19 cellular contexts compared by ENCODE assay signal in the genomic region with DNA sequence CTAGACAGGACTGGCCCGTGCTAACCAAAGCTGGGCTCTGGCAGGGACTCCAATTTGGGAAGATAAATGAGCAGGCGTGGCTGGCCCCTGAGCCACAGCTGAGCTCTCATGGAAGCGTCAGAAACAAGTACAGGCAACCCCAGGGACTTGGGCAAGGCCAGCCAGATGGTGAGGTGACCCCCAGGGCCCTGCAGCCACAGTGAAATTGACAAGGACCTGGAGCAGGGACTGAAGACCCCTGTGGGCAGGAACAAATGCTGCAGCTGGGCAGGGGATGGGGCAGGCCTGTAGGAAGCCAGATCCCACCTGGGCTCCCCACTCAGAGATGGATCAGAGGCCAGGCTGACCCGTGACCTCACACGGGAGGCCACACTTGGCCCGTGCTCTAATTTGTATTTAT. TPM values are rescaled to one million over a fixed set of nuclear protein-coding genes. Genes with fewer than 3 reads are reported as not detected.
DNase-seq lines count a peak whose midpoint lies in the region; ATAC-seq and TF ChIP-seq lines count a peak whose summit lies in the region.
"Had no signal": no experiment of that assay in that cellular context is flagged by ENCODE, and none has a peak within 500 bp of the region (broad histone marks: within the 10 kb centered on the region; RNA-seq: fewer than 3 reads in every experiment).

No MANE protein-coding gene starts in this region.

- no peaks in the 10 kb centered on the region for H3K4me1 ChIP-seq in GM23338 (ENCODE audit: insufficient read depth)
- H3K4me1 ChIP-seq in neural progenitor cell = peaks cover 8% of the 10 kb centered on the region
- no peaks in the 10 kb centered on the region for H3K4me1 ChIP-seq in GM23248 (ENCODE audit: insufficient read depth)

- no peak for DNase-seq in GM23338 (ENCODE audit: low spot score)
- peak; percentile 83 for DNase-seq in NCI-H69 (lab: John Stamatoyannopoulos, UW)
- DNase-seq in glutamatergic neuron = peak; percentile 57
- peak; percentile 34 for DNase-seq in neural progenitor cell (ENCODE audit: low spot score)
- no peak for DNase-seq in GM23248
- no peak for DNase-seq in SHP77 treated with DMSO at 0.1 percent for 48 hours (lab: John Stamatoyannopoulos, UW)
- DNase-seq: AML-193; CD4-positive, alpha-beta T cell; DMS53; NCI-H1048; NCI-H1417; NCI-H1694; NCI-H2029 treated with DMSO at 0.1 percent for 48 hours; NCI-H2227 treated with DMSO at 0.1 percent for 48 hours; SK-N-SH; SW 1271 had no signal

- H4K20me1 ChIP-seq in GM23338 (replicated peaks; ENCODE audit: insufficient read depth) = no peaks in the 10 kb centered on the region
- no peaks in the 10 kb centered on the region for H4K20me1 ChIP-seq in neural progenitor cell (ENCODE audit: low read depth)
- no peaks in the 10 kb centered on the region for H4K20me1 ChIP-seq in GM23248 (ENCODE audit: insufficient read depth)
- H4K20me1 ChIP-seq: BLaER1 treated with 17β-estradiol and CSF1 and Interleukin-3, amounts not matched to agents 10 nM and 100 nM had no signal

- H3K4me3 ChIP-seq in GM23338 (no peak overlapping the region), neural progenitor cell (no peak overlapping the region), GM23248 (no peak overlapping the region)
- H3K4me3 ChIP-seq: BLaER1 treated with 17β-estradiol and CSF1 and Interleukin-3, amounts not matched to agents 10 nM and 100 nM; GM12878 had no signal

- WGBS in GM23248 (ENCODE audit: low coverage in 1 of 2, low lambda C conversion rate in 2 of 2, missing lambda C conversion rate in 2 of 2), 2 experiments = 83% methylated on average over 6 of the region's 6 CpGs

- H3K4me2 ChIP-seq in GM23338 (no peak overlapping the region), neural progenitor cell (no peak overlapping the region), GM23248 (ENCODE audit: unreplicated experiment) (no peak overlapping the region)
- H3K4me2 ChIP-seq: BLaER1 treated with 17β-estradiol and CSF1 and Interleukin-3, amounts not matched to agents 10 nM and 100 nM; SK-N-SH had no signal

- H3F3A ChIP-seq in GM23338 (replicated peaks; ENCODE audit: low read depth) (no peaks in the 10 kb centered on the region), neural progenitor cell (ENCODE audit: low read depth) (peaks cover 16% of the 10 kb centered on the region), GM23248 (ENCODE audit: insufficient read depth) (no peaks in the 10 kb centered on the region)

- H3K9me3 Mint-ChIP-seq in GM23338 = peaks cover 7% of the 10 kb centered on the region; the same call in 2 of the 3 replicates
- peaks cover 1% of the 10 kb centered on the region for H3K9me3 Mint-ChIP-seq in glutamatergic neuron (ENCODE audit: unreplicated experiment)
- H3K9me3 Mint-ChIP-seq in neural progenitor cell = peaks cover 11% of the 10 kb centered on the region
- H3K9me3 Mint-ChIP-seq: CD4-positive, alpha-beta T cell had no signal

- H3K9me3 ChIP-seq in neural progenitor cell (ENCODE audit: low read depth) (no peaks in the 10 kb centered on the region), GM23248 (ENCODE audit: low read depth) (no peaks in the 10 kb centered on the region)
- H3K9me3 ChIP-seq: SK-N-SH had no signal

- H2AFZ ChIP-seq in GM23338 = peak overlapping the region; percentile 69
- no peak overlapping the region for H2AFZ ChIP-seq in neural progenitor cell (replicated peaks)
- H2AFZ ChIP-seq in GM23248 = no peak overlapping the region

- H3K27ac ChIP-seq in GM23338 (ENCODE audit: low read depth) (no peak overlapping the region), neural progenitor cell (no peak overlapping the region), GM23248 (no peak overlapping the region)
- H3K27ac ChIP-seq: BLaER1 treated with 17β-estradiol and CSF1 and Interleukin-3, amounts not matched to agents 10 nM and 100 nM had no signal

- TF ChIP-seq CTCF in GM23338 (conservative IDR thresholded peaks at IDR 0.05; ENCODE audit: low read depth in 2 of 2) (no peak), glutamatergic neuron (IDR thresholded peaks at IDR 0.05; ENCODE audit: partially characterized antibody, unreplicated experiment) (no peak), neural progenitor cell (IDR thresholded peaks at IDR 0.05) (no peak)

- H3K27ac Mint-ChIP-seq in GM23338 = no peak overlapping the region
- H3K27ac Mint-ChIP-seq in glutamatergic neuron (ENCODE audit: unreplicated experiment) = peak overlapping the region; percentile 20
- no peak overlapping the region for H3K27ac Mint-ChIP-seq in neural progenitor cell
- H3K27ac Mint-ChIP-seq: CD4-positive, alpha-beta T cell had no signal

- no peaks in the 10 kb centered on the region; the same call in 1 of the 2 replicates for H3K36me3 ChIP-seq in GM23338 (ENCODE audit: insufficient read depth)
- H3K36me3 ChIP-seq in neural progenitor cell = no peaks in the 10 kb centered on the region
- H3K36me3 ChIP-seq in GM23248 (ENCODE audit: low read depth) = no peaks in the 10 kb centered on the region
- H3K36me3 ChIP-seq: BLaER1 treated with 17β-estradiol and CSF1 and Interleukin-3, amounts not matched to agents 10 nM and 100 nM had no signal

- H3K27me3 Mint-ChIP-seq in GM23338 (ENCODE audit: insufficient read depth, low read depth, poor library complexity) (peaks cover 3% of the 10 kb centered on the region), glutamatergic neuron (ENCODE audit: unreplicated experiment) (peaks cover 7% of the 10 kb centered on the region), neural progenitor cell (ENCODE audit: insufficient read depth, low read depth) (peaks cover 4% of the 10 kb centered on the region)
- H3K27me3 Mint-ChIP-seq: CD4-positive, alpha-beta T cell had no signal

- H3K4me3 Mint-ChIP-seq in GM23338 (no peak overlapping the region), glutamatergic neuron (ENCODE audit: unreplicated experiment) (no peak overlapping the region), neural progenitor cell (no peak overlapping the region)
- H3K4me3 Mint-ChIP-seq: CD4-positive, alpha-beta T cell had no signal

- H3K4me1 Mint-ChIP-seq in GM23338 = peaks cover 24% of the 10 kb centered on the region
- H3K4me1 Mint-ChIP-seq in glutamatergic neuron (ENCODE audit: low read depth, unreplicated experiment) = peaks cover 27% of the 10 kb centered on the region
- peaks cover 11% of the 10 kb centered on the region for H3K4me1 Mint-ChIP-seq in neural progenitor cell

- H3K36me3 Mint-ChIP-seq in GM23338 (ENCODE audit: low read depth) (peaks cover 7% of the 10 kb centered on the region; the same call in 2 of the 3 replicates), glutamatergic neuron (ENCODE audit: unreplicated experiment) (no peaks in the 10 kb centered on the region), neural progenitor cell (no peaks in the 10 kb centered on the region)

- in situ Hi-C loops in GM23248 (cut with MboI) = loop anchor here (5.0 kb wide), 1 partner anchor 189 kb away; no protein-coding TSS in a partner anchor

- ATAC-seq in GM23338 (no peak; the same call in 1 of the 3 replicates), GM19467 (IDR thresholded peaks at IDR 0.05; ENCODE audit: unreplicated experiment) (no peak)
- ATAC-seq: GM12878 had no signal

- no peaks in the 10 kb centered on the region for H3K79me2 ChIP-seq in GM23338 (replicated peaks; ENCODE audit: insufficient read depth)
- H3K79me2 ChIP-seq in neural progenitor cell (ENCODE audit: low read depth) = no peaks in the 10 kb centered on the region
- H3K79me2 ChIP-seq in GM23248 (ENCODE audit: insufficient read depth) = no peaks in the 10 kb centered on the region

- no peaks in the 10 kb centered on the region for H3K27me3 ChIP-seq in GM23338 (ENCODE audit: insufficient read depth)
- H3K27me3 ChIP-seq in neural progenitor cell = no peaks in the 10 kb centered on the region
- no peaks in the 10 kb centered on the region for H3K27me3 ChIP-seq in GM23248 (replicated peaks; ENCODE audit: insufficient read depth)
- H3K27me3 ChIP-seq: BLaER1 treated with 17β-estradiol and CSF1 and Interleukin-3, amounts not matched to agents 10 nM and 100 nM had no signal

- no peaks in the 10 kb centered on the region for H3K9me2 ChIP-seq in GM23338 (ENCODE audit: insufficient read depth)
- no peaks in the 10 kb centered on the region for H3K9me2 ChIP-seq in GM23248 (ENCODE audit: insufficient read depth)
- H3K9me2 ChIP-seq: SK-N-SH had no signal

- H3K9ac ChIP-seq in neural progenitor cell (no peak overlapping the region), GM23248 (no peak overlapping the region)
- H3K9ac ChIP-seq: BLaER1 treated with 17β-estradiol and CSF1 and Interleukin-3, amounts not matched to agents 10 nM and 100 nM; SK-N-SH had no signal

TF ChIP-seq in GM23338, 12 proteins besides CTCF, POLR2A, EP300 and RAD21 (continues in another document):
- no peak for TF ChIP-seq ZNF331 (CRISPR knock-in tag; IDR thresholded peaks at IDR 0.05; ENCODE audit: low read depth)
- TF ChIP-seq POLR2AphosphoS5 (IDR thresholded peaks at IDR 0.05; ENCODE audit: low read depth) = no peak
- TF ChIP-seq NANOG (IDR thresholded peaks at IDR 0.05; ENCODE audit: borderline replicate concordance) = no peak

RNA-seq across cellular contexts. Expression of gene CGNL1, which starts 32.8 kb away (rescaled TPM):
- 57.8 and 58.0 TPM in 2 replicates for total RNA-seq in GM23338 (2014; rRNA removed; shearing (Covaris generic))
- polyA plus RNA-seq in GM23338 (2016; fragmentation: Nextera tagmentation; extraction: Ambion mirVana) = 19.4 and 20.0 TPM in 2 replicates
- total RNA-seq in glutamatergic neuron (ENCODE audit: unreplicated experiment) = 5.4 TPM
- 3.0 and 4.0 TPM in 2 replicates for total RNA-seq in neural progenitor cell (ENCODE audit: low replicate concordance)
- 0.11 and 0.13 TPM in 2 replicates for total RNA-seq in GM23248 (2014; rRNA removed; shearing (Covaris generic))
- 0.04 and 0.11 TPM in 2 replicates for polyA plus RNA-seq in GM23248 (2016; fragmentation: Nextera tagmentation; extraction: Ambion mirVana)
- total RNA-seq: CD4-positive, alpha-beta T cell had no signal

Comparison
In these comparisons a context has a peak if more than half of its experiments do, and no peak if none do; other contexts are left out.
1. DNase-seq: peak in NCI-H69 (single experiment), glutamatergic neuron (single experiment) and neural progenitor cell (single experiment); none in GM23338 (single experiment), GM23248 (single experiment) and SHP77 treated with DMSO at 0.1 percent for 48 hours (single experiment).